Comparison of ENCODE assay signal across 24 cellular contexts in genomic region chr13:99863789-99864626, GRCh38.
DNase-seq lines count a peak whose midpoint lies in the region; ATAC-seq, FAIRE-seq and TF ChIP-seq lines count a peak whose summit lies in the region.
"Had no signal": no experiment of that assay in that cellular context is flagged by ENCODE, and none has a peak within 500 bp of the region (broad histone marks: within the 10 kb centered on the region; RNA-seq: fewer than 3 reads in every experiment).

No MANE protein-coding gene starts in this region.

- no peak for TF ChIP-seq EP300 in H1 (IDR thresholded peaks at IDR 0.05; ENCODE audit: borderline replicate concordance in 1 of 2, low read depth in 2 of 2, low read length in 2 of 2)

- 0 out of 2 replicates have a peak, but pooled peaks cover under 1% of the 10 kb centered on the region for H3F3A ChIP-seq in GM23338 (replicated peaks; ENCODE audit: low read depth)

- no peak overlapping the region for H2BK12ac ChIP-seq in H1 (ENCODE audit: low read depth, low read length)

- POLR2A ChIA-PET in H1 (lab: Charles Lee; ENCODE audit: partially characterized antibody) = interaction anchor here (0.7 kb wide), 1 partner anchor 15 kb away, joined by 3 read pairs; no protein-coding TSS in a partner anchor

- TF ChIP-seq CTCF in GM23338 (conservative IDR thresholded peaks at IDR 0.05; ENCODE audit: low read depth in 2 of 2) = no peak
- no peak for TF ChIP-seq CTCF in H1 (IDR thresholded peaks at IDR 0.05; ENCODE audit: control extremely low read depth in 1 of 3, insufficient read depth in 1 of 3, low read depth in 1 of 3, low read length in 3 of 3)

- no peaks in the 10 kb centered on the region for H3K9me3 ChIP-seq in H1 (ENCODE audit: insufficient read depth in 2 of 2, low read depth in 1 of 2, low read length in 1 of 2)
- H3K9me3 ChIP-seq: HAP-1 had no signal

- no peak overlapping the region for H4K8ac ChIP-seq in H1 (ENCODE audit: extremely low read depth, insufficient read depth, low read length)

- FAIRE-seq in H1 (lab: Jason Lieb, UNC) = peak; percentile 13
- FAIRE-seq: GM18507 had no signal

- peaks cover 85% of the 10 kb centered on the region for H3K4me1 Mint-ChIP-seq in GM23338
- H3K4me1 Mint-ChIP-seq: B cell had no signal

- no peak overlapping the region for H3K4ac ChIP-seq in H1 (replicated peaks; ENCODE audit: insufficient read length, low read depth, low read length)

- no peaks in the 10 kb centered on the region for H3K23me2 ChIP-seq in H1 (ENCODE audit: low read depth, low read length)

- no peak overlapping the region for H3K18ac ChIP-seq in H1 (ENCODE audit: extremely low read depth, low read length)

- H3K9me3 Mint-ChIP-seq in GM23338 = no peaks in the 10 kb centered on the region

- H3K14ac ChIP-seq in H1 (ENCODE audit: insufficient read length) = no peak overlapping the region

- H2AFZ ChIP-seq in GM23338 (no peak overlapping the region), H1 (ENCODE audit: low read length) (no peak overlapping the region)

- H2AK5ac ChIP-seq in H1 (ENCODE audit: low read depth, low read length) = no peak overlapping the region

- no peak overlapping the region for H2BK15ac ChIP-seq in H1 (ENCODE audit: low read length)

- CTCF ChIA-PET in H1 (lab: Charles Lee; ENCODE audit: partially characterized antibody) = interaction anchor here (1.0 to 1.3 kb wide), 2 partner anchors 9 to 44 kb away, joined by 3 read pairs; no protein-coding TSS in a partner anchor

- 85% methylated on average over 14 of the region's 14 CpGs; no CpG with 5 or more reads in 1 of the 2 experiments for WGBS in H1 (ENCODE audit: extremely low coverage in 1 of 2, insufficient coverage in 1 of 2, insufficient read length in 1 of 2, insufficient replicate concordance in 2 of 2, low coverage in 1 of 2, low lambda C conversion rate in 2 of 2, missing lambda C conversion rate in 1 of 2), 2 experiments

- H3K79me1 ChIP-seq in H1 (ENCODE audit: low read depth, low read length) = no peaks in the 10 kb centered on the region

- H3K27ac Mint-ChIP-seq in GM23338 = peak overlapping the region; percentile 55; the same call in 1 of the 2 replicates
- H3K27ac Mint-ChIP-seq: B cell had no signal

- H3K36me3 Mint-ChIP-seq in GM23338 (ENCODE audit: low read depth) = no peaks in the 10 kb centered on the region

- no peak for TF ChIP-seq POLR2A in H1 (IDR thresholded peaks at IDR 0.05; ENCODE audit: control extremely low read depth in 1 of 2, low read depth in 2 of 2, low read length in 2 of 2)

- H3K9ac ChIP-seq in H1 (replicated peaks in 1 of 4; ENCODE audit: extremely low read depth in 1 of 4, low read depth in 3 of 4, low read length in 3 of 4) = no peak overlapping the region

- no peak overlapping the region for H2BK5ac ChIP-seq in H1 (ENCODE audit: low read depth, low read length)

- no peak overlapping the region for H3K56ac ChIP-seq in H1 (replicated peaks; ENCODE audit: insufficient read length, low read depth, low read length)

- H3K36me3 ChIP-seq in GM23338 (ENCODE audit: insufficient read depth) = no peaks in the 10 kb centered on the region
- H3K36me3 ChIP-seq in H1 (ENCODE audit: control insufficient read depth in 2 of 4, insufficient read depth in 4 of 4, low read length in 3 of 4) = no peaks in the 10 kb centered on the region
- H3K36me3 ChIP-seq: HAP-1 had no signal

- H3K4me2 ChIP-seq in GM23338 (peak overlapping the region; percentile 53), H1 (ENCODE audit: insufficient read depth in 1 of 2, low read depth in 2 of 2, low read length in 2 of 2) (no peak overlapping the region)

- no peak for ATAC-seq in GM23338
- ATAC-seq in HG02798 (IDR thresholded peaks at IDR 0.05; ENCODE audit: poor library complexity, unreplicated experiment) = no peak
- ATAC-seq: Panc1 had no signal

- no peaks in the 10 kb centered on the region for H3K9me2 ChIP-seq in GM23338 (ENCODE audit: insufficient read depth)

- TF ChIP-seq RAD21 in H1 (IDR thresholded peaks at IDR 0.05 in 1 of 2, conservative IDR thresholded peaks at IDR 0.05 in 1 of 2; ENCODE audit: low read depth in 2 of 2, low read length in 2 of 2) = no peak

- no peak overlapping the region for H3K23ac ChIP-seq in H1 (ENCODE audit: insufficient read length)

- peaks cover 78% of the 10 kb centered on the region for H3K4me1 ChIP-seq in GM23338 (ENCODE audit: insufficient read depth)
- H3K4me1 ChIP-seq in H1 (replicated peaks in 1 of 4; ENCODE audit: control insufficient read depth in 3 of 4, insufficient read depth in 4 of 4, low read length in 3 of 4) = peaks cover 2 to 20% (median 16%) of the 10 kb centered on the region in 4 experiments

- H4K5ac ChIP-seq in H1 (ENCODE audit: insufficient read length, low read depth, low read length) = no peak overlapping the region

- H3K27me3 ChIP-seq in GM23338 (ENCODE audit: insufficient read depth) = no peaks in the 10 kb centered on the region
- H3K27me3 ChIP-seq in H1 (replicated peaks in 1 of 4; ENCODE audit: control insufficient read depth in 3 of 4, extremely low read depth in 1 of 4, insufficient read depth in 3 of 4, low read length in 3 of 4) = no peaks in the 10 kb centered on the region

- peak overlapping the region; percentile 65 for H2BK120ac ChIP-seq in H1 (replicated peaks; ENCODE audit: low read depth, low read length)

- no peak overlapping the region for H3K27ac ChIP-seq in GM23338 (ENCODE audit: low read depth)
- no peak overlapping the region for H3K27ac ChIP-seq in H1 (ENCODE audit: low read depth, low read length)
- H3K27ac ChIP-seq: C4-2B had no signal

- H4K20me1 ChIP-seq in GM23338 (replicated peaks; ENCODE audit: insufficient read depth) = no peaks in the 10 kb centered on the region
- H4K20me1 ChIP-seq in H1 (replicated peaks in 1 of 2; ENCODE audit: control insufficient read depth in 1 of 2, insufficient read depth in 2 of 2, low read length in 2 of 2) = no peaks in the 10 kb centered on the region

- H3K4me3 ChIP-seq in GM23338 (no peak overlapping the region), H1 (ENCODE audit: extremely low read depth in 1 of 4, insufficient read depth in 2 of 4, low read depth in 3 of 4, low read length in 4 of 4) (no peak overlapping the region)
- H3K4me3 ChIP-seq: HAP-1 had no signal

- H3K4me3 Mint-ChIP-seq in GM23338 = no peak overlapping the region
- H3K4me3 Mint-ChIP-seq: B cell had no signal

- H2BK20ac ChIP-seq in H1 (ENCODE audit: low read length) = no peak overlapping the region

- peaks cover 2% of the 10 kb centered on the region for H3K27me3 Mint-ChIP-seq in GM23338 (ENCODE audit: insufficient read depth, low read depth, poor library complexity)
- H3K27me3 Mint-ChIP-seq: B cell had no signal

- no peak overlapping the region for H4K91ac ChIP-seq in H1 (replicated peaks; ENCODE audit: insufficient read length, low read length)

- DNase-seq in GM23338 (ENCODE audit: low spot score) (no peak), NCI-H82 treated with DMSO at 0.1 percent for 48 hours (lab: John Stamatoyannopoulos, UW; ENCODE audit: unreplicated experiment) (peak; percentile 36), H1 (ENCODE audit: low read depth in 1 of 2, low spot score in 2 of 2) (no peak), CD1c-positive myeloid dendritic cell (ENCODE audit: extremely low spot score) (no peak), NCI-H226 (no peak)
- no peak for DNase-seq in stimulated activated CD4-positive, alpha-beta T cell treated with anti-CD3 and anti-CD28 coated beads, Interleukin-2, amount 100 ng/mL, for 48 hours
- DNase-seq: DMS153, DND-41, IMR-90, KG1, NCI-H1092, NCI-H1436, NCI-H187, NCI-H2081 treated with DMSO at 0.1 percent for 48 hours, NCI-H2171 treated with DMSO at 0.1 percent for 48 hours, NCI-H524, NCI-H748 treated with DMSO at 0.1 percent for 48 hours, SHP77 treated with DMSO at 0.1 percent for 48 hours had no signal

- H3K79me2 ChIP-seq in GM23338 (replicated peaks; ENCODE audit: insufficient read depth) (no peaks in the 10 kb centered on the region), H1 (ENCODE audit: control insufficient read depth in 1 of 2, insufficient read depth in 2 of 2, low read length in 2 of 2) (no peaks in the 10 kb centered on the region)

TF ChIP-seq in H1, 55 proteins besides CTCF, POLR2A, EP300 and RAD21:
- TF ChIP-seq GTF2F1 (IDR thresholded peaks at IDR 0.05; ENCODE audit: borderline replicate concordance, low read depth, low read length) (no peak), SIRT6 (IDR thresholded peaks at IDR 0.05; ENCODE audit: low read length) (no peak), ASH2L (IDR thresholded peaks at IDR 0.05; ENCODE audit: low read length) (no peak), SIX5 (IDR thresholded peaks at IDR 0.05; ENCODE audit: low read depth, low read length) (no peak), SUZ12 (IDR thresholded peaks at IDR 0.05; ENCODE audit: low read length) (no peak), CBX5 (IDR thresholded peaks at IDR 0.05; ENCODE audit: low read depth, low read length) (no peak), NRF1 (IDR thresholded peaks at IDR 0.05; ENCODE audit: low read depth, low read length) (no peak), SP1 (IDR thresholded peaks at IDR 0.05; ENCODE audit: low read depth, low read length) (no peak), TBP (IDR thresholded peaks at IDR 0.05; ENCODE audit: low read depth, low read length) (no peak), ZNF274 (IDR thresholded peaks at IDR 0.05; ENCODE audit: borderline replicate concordance, extremely low read depth, low read length) (no peak), CBX8 (IDR thresholded peaks at IDR 0.05; ENCODE audit: borderline replicate concordance, low read depth, low read length) (no peak), RXRA (IDR thresholded peaks at IDR 0.05; ENCODE audit: insufficient read depth, low read depth, low read length) (no peak), CREB1 (IDR thresholded peaks at IDR 0.05) (no peak), CHD2 (IDR thresholded peaks at IDR 0.05; ENCODE audit: low read length) (no peak), POLR2AphosphoS5 (IDR thresholded peaks at IDR 0.05; ENCODE audit: low read depth, low read length) (no peak), BACH1 (IDR thresholded peaks at IDR 0.05; ENCODE audit: low read length) (no peak), RFX5 (IDR thresholded peaks at IDR 0.05; ENCODE audit: borderline replicate concordance, low read depth, low read length) (no peak), SRF (IDR thresholded peaks at IDR 0.05; ENCODE audit: low read depth, low read length) (no peak)
- TF ChIP-seq, protein P1, sequence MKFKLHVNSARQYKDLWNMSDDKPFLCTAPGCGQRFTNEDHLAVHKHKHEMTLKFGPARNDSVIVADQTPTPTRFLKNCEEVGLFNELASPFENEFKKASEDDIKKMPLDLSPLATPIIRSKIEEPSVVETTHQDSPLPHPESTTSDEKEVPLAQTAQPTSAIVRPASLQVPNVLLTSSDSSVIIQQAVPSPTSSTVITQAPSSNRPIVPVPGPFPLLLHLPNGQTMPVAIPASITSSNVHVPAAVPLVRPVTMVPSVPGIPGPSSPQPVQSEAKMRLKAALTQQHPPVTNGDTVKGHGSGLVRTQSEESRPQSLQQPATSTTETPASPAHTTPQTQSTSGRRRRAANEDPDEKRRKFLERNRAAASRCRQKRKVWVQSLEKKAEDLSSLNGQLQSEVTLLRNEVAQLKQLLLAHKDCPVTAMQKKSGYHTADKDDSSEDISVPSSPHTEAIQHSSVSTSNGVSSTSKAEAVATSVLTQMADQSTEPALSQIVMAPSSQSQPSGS (IDR thresholded peaks at IDR 0.05; ENCODE audit: low read length) = no peak
